In genomic region chr1:24472527-24473251, GRCh38 we compare ENCODE assay signal across 1 cellular context.
TF ChIP-seq lines count a peak whose summit lies in the region.

No MANE protein-coding gene starts in this region.

TF ChIP-seq in GM23338, 12 proteins besides CTCF, POLR2A, EP300 and RAD21 (continued from another document):
- TF ChIP-seq ZNF462 (CRISPR knock-in tag; IDR thresholded peaks at IDR 0.05) (no peak), JUNB (IDR thresholded peaks at IDR 0.05; ENCODE audit: unreplicated experiment) (no peak), CREB1 (CRISPR knock-in tag; IDR thresholded peaks at IDR 0.05; ENCODE audit: low read depth) (no peak)
